9 cellular contexts compared by ENCODE assay signal in the genomic region with DNA sequence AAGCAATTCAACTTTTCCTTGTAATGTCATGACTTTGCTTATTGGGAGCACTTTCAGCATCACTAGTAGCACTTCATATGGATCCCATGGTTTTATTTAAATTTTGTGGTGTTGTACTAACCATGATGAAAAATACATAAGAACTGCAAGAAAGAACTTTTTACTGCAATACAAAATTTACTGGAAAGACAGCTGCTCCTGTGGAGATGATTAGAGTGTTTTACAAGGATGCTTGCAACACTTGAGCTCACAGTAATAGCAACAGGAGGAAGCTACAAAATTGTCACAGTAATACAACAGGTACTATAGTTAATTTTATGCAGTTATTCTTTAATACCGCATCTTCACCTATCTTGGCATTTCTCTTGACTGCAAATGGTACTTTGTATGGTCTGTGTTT.
"Had no signal": no experiment of that assay in that cellular context is flagged by ENCODE, and none has a peak within 500 bp of the region (broad histone marks: within the 10 kb centered on the region; RNA-seq: fewer than 3 reads in every experiment).

No MANE protein-coding gene starts in this region.

- H3K9me3 ChIP-seq: HAP-1 had no signal

- DNase-seq: H7, HFFc6, KG1 had no signal

- H3K36me3 ChIP-seq: HAP-1 had no signal

- H3K4me3 ChIP-seq: GM23338, HAP-1, K562 had no signal

- ATAC-seq: GM23338, HCT116, HepG2, K562 had no signal

- H3K27ac ChIP-seq: HL-60 had no signal
